Comparison of ENCODE assay signal across 9 cellular contexts in genomic region chr5:55438931-55439477, GRCh38.
A peak's percentile ranks its signal among the peaks of the same experiment; 100 is the strongest.
DNase-seq lines count a peak whose midpoint lies in the region; ATAC-seq and TF ChIP-seq lines count a peak whose summit lies in the region.
"Had no signal": no experiment of that assay in that cellular context is flagged by ENCODE, and none has a peak within 500 bp of the region (broad histone marks: within the 10 kb centered on the region; RNA-seq: fewer than 3 reads in every experiment).

No MANE protein-coding gene starts in this region.

- peak; percentile 49 for ATAC-seq in GM23338
- no peak for ATAC-seq in stimulated activated naive CD8-positive, alpha-beta T cell treated with anti-CD3 and anti-CD28 coated beads, Interleukin-15, amount 100 ng/mL, for 72 hours
- ATAC-seq: GM12878 had no signal

- H3K27ac Mint-ChIP-seq in GM23338, result peak overlapping the region; percentile 92
- no peak overlapping the region for H3K27ac Mint-ChIP-seq in stimulated activated naive CD8-positive, alpha-beta T cell treated with anti-CD3 and anti-CD28 coated beads, Interleukin-15, amount 100 ng/mL, for 72 hours

- H3K27ac ChIP-seq in GM23338 (ENCODE audit: low read depth) (peak overlapping the region; percentile 81), brain microvascular endothelial cell (peak overlapping the region; percentile 83), layer of hippocampus (ENCODE audit: low read depth, low read length) (peak overlapping the region; percentile 71), smooth muscle cell (ENCODE audit: low read depth) (peak overlapping the region; percentile 92)

- H3K36me3 ChIP-seq in GM23338 (ENCODE audit: insufficient read depth) (peaks cover 5% of the 10 kb centered on the region; the same call in 1 of the 2 replicates), brain microvascular endothelial cell (replicated peaks) (no peaks in the 10 kb centered on the region), smooth muscle cell (ENCODE audit: low read depth) (no peaks in the 10 kb centered on the region)

- H3K79me2 ChIP-seq in GM23338 (replicated peaks; ENCODE audit: insufficient read depth), result peaks cover 23% of the 10 kb centered on the region
- no peaks in the 10 kb centered on the region for H3K79me2 ChIP-seq in smooth muscle cell (ENCODE audit: low read depth)

- in situ Hi-C loops in brain microvascular endothelial cell (cut with HindIII; ENCODE audit: low pct_ligation_motif_present, low sequenced_read_pairs), result no loop called here

- H3K4me1 ChIP-seq in GM23338 (ENCODE audit: insufficient read depth) (peaks cover 29% of the 10 kb centered on the region), smooth muscle cell (ENCODE audit: low read depth) (peaks cover 30% of the 10 kb centered on the region)

- H3K9me3 ChIP-seq in smooth muscle cell (replicated peaks; ENCODE audit: low read depth), result no peaks in the 10 kb centered on the region

- 57% methylated on average over 4 of the region's 4 CpGs for WGBS in smooth muscle cell (ENCODE audit: low lambda C conversion rate)

- H3K4me3 Mint-ChIP-seq in GM23338, result no peak overlapping the region
- H3K4me3 Mint-ChIP-seq in stimulated activated naive CD8-positive, alpha-beta T cell treated with anti-CD3 and anti-CD28 coated beads, Interleukin-15, amount 100 ng/mL, for 72 hours, result no peak overlapping the region

- H3F3A ChIP-seq in GM23338 (replicated peaks; ENCODE audit: low read depth) (no peaks in the 10 kb centered on the region; the same call in 1 of the 2 replicates), smooth muscle cell (ENCODE audit: low read depth) (peaks cover 26% of the 10 kb centered on the region)

- peak overlapping the region; percentile 28 for H3K9ac ChIP-seq in smooth muscle cell (ENCODE audit: low read depth)

- DNase-seq in GM23338 (ENCODE audit: low spot score) (peak; percentile 53), brain microvascular endothelial cell (peak; percentile 69), smooth muscle cell (lab: John Stamatoyannopoulos, UW; ENCODE audit: unreplicated experiment) (no peak), DMS153 treated with DMSO at 0.1 percent for 48 hours (lab: John Stamatoyannopoulos, UW; ENCODE audit: unreplicated experiment) (no peak)
- DNase-seq in stimulated activated CD4-positive, alpha-beta T cell treated with anti-CD3 and anti-CD28 coated beads, Interleukin-4, amount 100 ng/mL, for 24 hours, result no peak
- no peak for DNase-seq in activated CD4-positive, alpha-beta T cell treated with anti-CD3 and anti-CD28 coated beads for 4 hours
- no peak for DNase-seq in stimulated activated naive CD8-positive, alpha-beta T cell treated with anti-CD3 and anti-CD28 coated beads, Interleukin-15, amount 100 ng/mL, for 72 hours

- TF ChIP-seq CTCF in GM23338 (conservative IDR thresholded peaks at IDR 0.05; ENCODE audit: low read depth in 2 of 2) (no peak), brain microvascular endothelial cell (IDR thresholded peaks at IDR 0.05; ENCODE audit: low read depth, low read length, missing control alignments) (no peak), smooth muscle cell (IDR thresholded peaks at IDR 0.05; ENCODE audit: borderline replicate concordance, insufficient read depth, poor library complexity, severe bottlenecking) (no peak)

- peaks cover 58% of the 10 kb centered on the region for H3K36me3 Mint-ChIP-seq in GM23338 (ENCODE audit: low read depth)

- H2AFZ ChIP-seq in GM23338 (no peak overlapping the region), smooth muscle cell (ENCODE audit: low read depth) (no peak overlapping the region)

- no peaks in the 10 kb centered on the region for H3K27me3 ChIP-seq in GM23338 (ENCODE audit: insufficient read depth)
- no peaks in the 10 kb centered on the region for H3K27me3 ChIP-seq in brain microvascular endothelial cell (replicated peaks)
- H3K27me3 ChIP-seq in layer of hippocampus (ENCODE audit: control insufficient read depth, insufficient read depth, low read length), result no peaks in the 10 kb centered on the region
- H3K27me3 ChIP-seq in smooth muscle cell (ENCODE audit: low read depth), result no peaks in the 10 kb centered on the region

- H3K9me3 Mint-ChIP-seq in GM23338, result peaks cover 28% of the 10 kb centered on the region
- peaks cover 10 to 26% of the 10 kb centered on the region in 2 donors for H3K9me3 Mint-ChIP-seq in stimulated activated naive CD8-positive, alpha-beta T cell treated with anti-CD3 and anti-CD28 coated beads, Interleukin-15, amount 100 ng/mL, for 72 hours

- no peak overlapping the region for H3K4me3 ChIP-seq in GM23338
- H3K4me3 ChIP-seq in brain microvascular endothelial cell (ENCODE audit: low read depth, low read length), result no peak overlapping the region
- no peak overlapping the region for H3K4me3 ChIP-seq in smooth muscle cell
- H3K4me3 ChIP-seq: GM12878 had no signal

- no peak overlapping the region for H3K4me2 ChIP-seq in GM23338
- peak overlapping the region; percentile 25 for H3K4me2 ChIP-seq in smooth muscle cell

- no peaks in the 10 kb centered on the region for H4K20me1 ChIP-seq in GM23338 (replicated peaks; ENCODE audit: insufficient read depth)
- H4K20me1 ChIP-seq in smooth muscle cell (ENCODE audit: low read depth), result no peaks in the 10 kb centered on the region

- H3K9me2 ChIP-seq in GM23338 (ENCODE audit: insufficient read depth), result no peaks in the 10 kb centered on the region

- peaks cover 4% of the 10 kb centered on the region for H3K27me3 Mint-ChIP-seq in GM23338 (ENCODE audit: insufficient read depth, low read depth, poor library complexity)
- H3K27me3 Mint-ChIP-seq in stimulated activated naive CD8-positive, alpha-beta T cell treated with anti-CD3 and anti-CD28 coated beads, Interleukin-15, amount 100 ng/mL, for 72 hours, result no peaks in the 10 kb centered on the region

- peaks cover 42% of the 10 kb centered on the region for H3K4me1 Mint-ChIP-seq in GM23338
- peaks cover 53% of the 10 kb centered on the region for H3K4me1 Mint-ChIP-seq in stimulated activated naive CD8-positive, alpha-beta T cell treated with anti-CD3 and anti-CD28 coated beads, Interleukin-15, amount 100 ng/mL, for 72 hours

TF ChIP-seq in GM23338, 12 proteins besides CTCF, POLR2A, EP300 and RAD21 (continues in another document):
- no peak for TF ChIP-seq EZH2 (IDR thresholded peaks at IDR 0.05; ENCODE audit: low read depth, unreplicated experiment)
- TF ChIP-seq EZH2phosphoT487 (IDR thresholded peaks at IDR 0.05; ENCODE audit: unreplicated experiment), result no peak
- TF ChIP-seq ZNF331 (CRISPR knock-in tag; IDR thresholded peaks at IDR 0.05; ENCODE audit: low read depth), result no peak
- no peak for TF ChIP-seq ETS1 (IDR thresholded peaks at IDR 0.05)

Comparison
In these comparisons a context has a peak if more than half of its experiments do, and no peak if none do; other contexts are left out.
1. DNase-seq: peak in GM23338 (single experiment) and brain microvascular endothelial cell (single experiment); none in smooth muscle cell (single experiment), stimulated activated CD4-positive, alpha-beta T cell treated with anti-CD3 and anti-CD28 coated beads, Interleukin-4, amount 100 ng/mL, for 24 hours (single experiment), DMS153 treated with DMSO at 0.1 percent for 48 hours (single experiment), activated CD4-positive, alpha-beta T cell treated with anti-CD3 and anti-CD28 coated beads for 4 hours (0 of 2) and stimulated activated naive CD8-positive, alpha-beta T cell treated with anti-CD3 and anti-CD28 coated beads, Interleukin-15, amount 100 ng/mL, for 72 hours (0 of 2).
2. Peak in every context shown above with its lines, with median percentiles within 50 percentile points of each other: H3K27ac ChIP-seq.